In genomic region chr10:131094406-131095108, GRCh38 we compare ENCODE assay signal across 11 cellular contexts.
DNase-seq lines count a peak whose midpoint lies in the region; ATAC-seq, FAIRE-seq and TF ChIP-seq lines count a peak whose summit lies in the region.
"Had no signal": no experiment of that assay in that cellular context is flagged by ENCODE, and none has a peak within 500 bp of the region (broad histone marks: within the 10 kb centered on the region; RNA-seq: fewer than 3 reads in every experiment).

No MANE protein-coding gene starts in this region.

- H2BK15ac ChIP-seq in IMR-90 (ENCODE audit: low read depth, low read length) = no peak overlapping the region

- H3K36me3 ChIP-seq in BLaER1 (peaks cover 10% of the 10 kb centered on the region; the same call in 1 of the 2 replicates), IMR-90 (ENCODE audit: control insufficient read depth, insufficient read depth, low read length) (no peaks in the 10 kb centered on the region), K562 (ENCODE audit: control insufficient read depth, insufficient read depth, low read length) (no peaks in the 10 kb centered on the region), lung (ENCODE audit: control insufficient read depth in 2 of 2, insufficient read depth in 2 of 2, low read length in 2 of 2) (no peaks in the 10 kb centered on the region)

- no peak overlapping the region for H3K4me3 ChIP-seq in BLaER1
- H3K4me3 ChIP-seq in IMR-90 (ENCODE audit: insufficient read depth, low read depth, low read length) = no peak overlapping the region
- no peak overlapping the region for H3K4me3 ChIP-seq in K562
- no peak overlapping the region for H3K4me3 ChIP-seq in lung

- H3K14ac ChIP-seq in IMR-90 (replicated peaks; ENCODE audit: low read depth, low read length) = no peak overlapping the region

- H3K18ac ChIP-seq in IMR-90 (ENCODE audit: low read depth, low read length) = no peak overlapping the region

- H2AK5ac ChIP-seq in IMR-90 (ENCODE audit: low read depth, low read length) = no peak overlapping the region

- H3K79me2 ChIP-seq in K562 (ENCODE audit: control insufficient read depth, insufficient read depth, low read length) = no peaks in the 10 kb centered on the region

- H4K91ac ChIP-seq in IMR-90 (ENCODE audit: insufficient read depth, low read depth, low read length) = no peak overlapping the region

- no peak overlapping the region for H2AK9ac ChIP-seq in IMR-90 (replicated peaks; ENCODE audit: low read depth, low read length, poor library complexity)

- no peak overlapping the region for H3K23ac ChIP-seq in IMR-90 (ENCODE audit: low read depth, low read length)

- H2BK120ac ChIP-seq in IMR-90 (ENCODE audit: low read depth, low read length) = no peak overlapping the region

- 12% methylated on average over 5 of the region's 16 CpGs; no CpG with 5 or more reads in 1 of the 2 experiments for WGBS in IMR-90 (ENCODE audit: extremely low coverage in 2 of 2, insufficient read length in 1 of 2), 2 experiments
- WGBS in K562 (ENCODE audit: insufficient coverage, low coverage, missing lambda C conversion rate) = 7% methylated on average over 3 of the region's 16 CpGs
- 32 to 39% methylated on average over 16 of the region's 16 CpGs for WGBS in lung, 2 donors

- DNase-seq in IMR-90 (no peak), K562 (ENCODE audit: extremely low read depth in 1 of 4, low spot score in 3 of 4) (no peak), lung (ENCODE audit: low spot score) (no peak), UCSD-AML1 (lab: John Stamatoyannopoulos, UW; ENCODE audit: unreplicated experiment) (no peak), NCI-H187 treated with DMSO at 0.1 percent for 48 hours (lab: John Stamatoyannopoulos, UW) (no peak)
- DNase-seq in effector memory CD8-positive, alpha-beta T cell = no peak
- DNase-seq: activated CD4-positive, CD25-positive, alpha-beta regulatory T cell had no signal

- H3K9ac ChIP-seq in BLaER1 (no peak overlapping the region), IMR-90 (ENCODE audit: low read depth, low read length) (no peak overlapping the region), K562 (ENCODE audit: insufficient read depth in 1 of 2, low read depth in 2 of 2, low read length in 2 of 2) (no peak overlapping the region)

- H3K4ac ChIP-seq in IMR-90 (ENCODE audit: low read depth, low read length) = no peak overlapping the region

- no TSS peak for BruUV-seq in IMR-90 (replicated peaks; lab: Mats Ljungman, UMichigan)
- no TSS peak for BruUV-seq in K562 (replicated peaks; lab: Mats Ljungman, UMichigan)

- TF ChIP-seq POLR2A in IMR-90 (IDR thresholded peaks at IDR 0.05; ENCODE audit: low read depth, low read length) (no peak), K562 (conservative IDR thresholded peaks at IDR 0.05) (no peak)

- H3K4me2 ChIP-seq in BLaER1 (peak overlapping the region; percentile 43), IMR-90 (ENCODE audit: low read depth, low read length) (no peak overlapping the region), K562 (ENCODE audit: insufficient read depth, low read length) (no peak overlapping the region)

- CTCF ChIA-PET in IMR-90 (lab: Yijun Ruan, JAX) (no interaction called here), K562 (lab: Yijun Ruan, JAX; ENCODE audit: low intra/inter-chr PET ratio) (no interaction called here)

- TF ChIP-seq EP300 in K562 (IDR thresholded peaks at IDR 0.05; ENCODE audit: low read length) = no peak

- H3K4me1 ChIP-seq in BLaER1 (peaks cover 50% of the 10 kb centered on the region), IMR-90 (ENCODE audit: control insufficient read depth, insufficient read depth, low read length) (no peaks in the 10 kb centered on the region), K562 (replicated peaks in 1 of 2; ENCODE audit: control insufficient read depth in 2 of 2, insufficient read depth in 2 of 2, low read length in 2 of 2) (no peaks in the 10 kb centered on the region), lung (ENCODE audit: control insufficient read depth in 2 of 2, insufficient read depth in 2 of 2, low read length in 2 of 2) (no peaks in the 10 kb centered on the region)

- H3K27me3 Mint-ChIP-seq in effector memory CD8-positive, alpha-beta T cell = no peaks in the 10 kb centered on the region
- H3K27me3 Mint-ChIP-seq: B cell had no signal

- FAIRE-seq in K562 (lab: Jason Lieb, UNC) = peak; percentile 40
- FAIRE-seq: GM12891 had no signal

- intact Hi-C loops in IMR-90 (cut with micrococcal nuclease) (no loop called here), K562 (cut with micrococcal nuclease) (no loop called here)

- no peak overlapping the region for H2AFZ ChIP-seq in IMR-90 (replicated peaks; ENCODE audit: low read length, poor library complexity)
- no peak overlapping the region for H2AFZ ChIP-seq in K562 (ENCODE audit: low read depth, low read length)

- dilution Hi-C loops in IMR-90 (cut with HindIII; ENCODE audit: low sequenced_read_pairs, unreplicated experiment) = no loop called here

- no peaks in the 10 kb centered on the region for H3K36me3 Mint-ChIP-seq in effector memory CD8-positive, alpha-beta T cell (ENCODE audit: insufficient read depth)

- no peaks in the 10 kb centered on the region for H3K9me3 ChIP-seq in BLaER1
- H3K9me3 ChIP-seq in IMR-90 (ENCODE audit: control insufficient read depth, insufficient read depth, low read length) = peaks cover 38% of the 10 kb centered on the region
- H3K9me3 ChIP-seq in K562 (replicated peaks; ENCODE audit: control insufficient read depth, insufficient read depth, low read depth, low read length) = no peaks in the 10 kb centered on the region
- H3K9me3 ChIP-seq in lung (ENCODE audit: control insufficient read depth in 2 of 2, insufficient read depth in 1 of 2, low read length in 1 of 2) = no peaks in the 10 kb centered on the region

- no peak overlapping the region for H3K56ac ChIP-seq in IMR-90 (ENCODE audit: extremely low read depth, insufficient read depth, low read length)

- no peak for TF ChIP-seq RAD21 in IMR-90 (IDR thresholded peaks at IDR 0.05; ENCODE audit: low read length)
- TF ChIP-seq RAD21 in K562 (CRISPR knock-in tag; conservative IDR thresholded peaks at IDR 0.05 in 1 of 2, IDR thresholded peaks at IDR 0.05 in 1 of 2) = no peak

- in situ Hi-C loops in IMR-90 (cut with MboI; ENCODE audit: low sequenced_read_pairs) (no loop called here), K562 (cut with MboI) (no loop called here)

- H4K5ac ChIP-seq in IMR-90 (ENCODE audit: low read depth, low read length) = no peak overlapping the region

- H3K27ac ChIP-seq in BLaER1 (peak overlapping the region; percentile 64), IMR-90 (ENCODE audit: insufficient read depth, low read length) (no peak overlapping the region), K562 (ENCODE audit: extremely low read depth, low read depth, low read length) (no peak overlapping the region), lung (ENCODE audit: low read depth in 1 of 2, low read length in 1 of 2) (no peak overlapping the region)

- no peaks in the 10 kb centered on the region for H4K20me1 ChIP-seq in BLaER1
- H4K20me1 ChIP-seq in IMR-90 (ENCODE audit: insufficient read depth, low read length) = no peaks in the 10 kb centered on the region
- H4K20me1 ChIP-seq in K562 (replicated peaks; ENCODE audit: control insufficient read depth, insufficient read depth, low read length) = no peaks in the 10 kb centered on the region

- H3K9me3 Mint-ChIP-seq in effector memory CD8-positive, alpha-beta T cell = no peaks in the 10 kb centered on the region

- H3K4me1 Mint-ChIP-seq in effector memory CD8-positive, alpha-beta T cell (ENCODE audit: low read depth in 2 of 2) = no peaks in the 10 kb centered on the region
- H3K4me1 Mint-ChIP-seq: B cell had no signal

- H3K4me3 Mint-ChIP-seq in effector memory CD8-positive, alpha-beta T cell = no peak overlapping the region
- H3K4me3 Mint-ChIP-seq: B cell had no signal

- no peaks in the 10 kb centered on the region for H3K9me1 ChIP-seq in IMR-90 (ENCODE audit: insufficient read depth, low read length)
- H3K9me1 ChIP-seq in K562 (ENCODE audit: control insufficient read depth, insufficient read depth, low read length) = no peaks in the 10 kb centered on the region

- TF ChIP-seq CTCF in IMR-90 (conservative IDR thresholded peaks at IDR 0.05; ENCODE audit: low read depth, low read length) (no peak), K562 (IDR thresholded peaks at IDR 0.05 in 2 of 3, conservative IDR thresholded peaks at IDR 0.05 in 1 of 3; ENCODE audit: insufficient read depth in 2 of 3, low read depth in 1 of 3, low read length in 3 of 3) (no peak), lung (IDR thresholded peaks at IDR 0.05; ENCODE audit: control extremely low read depth, extremely low read depth) (no peak)

- H4K8ac ChIP-seq in IMR-90 (ENCODE audit: low read depth in 2 of 2, low read length in 2 of 2) = no peak overlapping the region

- H2BK5ac ChIP-seq in IMR-90 (ENCODE audit: low read depth, low read length, poor library complexity, severe bottlenecking) = no peak overlapping the region

- no peak overlapping the region for H2BK20ac ChIP-seq in IMR-90 (ENCODE audit: low read depth, low read length)

- POLR2A ChIA-PET in IMR-90 (lab: Charles Lee; ENCODE audit: unreplicated experiment) (no interaction called here), K562 (lab: Yijun Ruan, JAX) (no interaction called here)

- no peak overlapping the region for H3K27ac Mint-ChIP-seq in effector memory CD8-positive, alpha-beta T cell
- H3K27ac Mint-ChIP-seq: B cell had no signal

- ATAC-seq in IMR-90 (ENCODE audit: low read depth) (peak; percentile 54; the same call in 1 of the 2 replicates), K562 (peak; percentile 33; the same call in 1 of the 3 replicates), lung (ENCODE audit: insufficient read depth, low FRiP score) (peak; percentile 70), GM19395 (IDR thresholded peaks at IDR 0.05; ENCODE audit: unreplicated experiment) (no peak)
- no peak for ATAC-seq in effector memory CD8-positive, alpha-beta T cell (replicated peaks)

- no peaks in the 10 kb centered on the region for H3K27me3 ChIP-seq in BLaER1
- H3K27me3 ChIP-seq in IMR-90 (ENCODE audit: control insufficient read depth, insufficient read depth, low read length) = no peaks in the 10 kb centered on the region
- peaks cover 0 to 29% of the 10 kb centered on the region in 2 experiments; a peak in 3 of 5 replicates for H3K27me3 ChIP-seq in K562 (ENCODE audit: control insufficient read depth in 2 of 2, insufficient read depth in 2 of 2, low read length in 2 of 2)
- no peaks in the 10 kb centered on the region for H3K27me3 ChIP-seq in lung (ENCODE audit: control insufficient read depth, insufficient read depth)

- no peaks in the 10 kb centered on the region for H3K79me1 ChIP-seq in IMR-90 (ENCODE audit: low read depth in 1 of 2, low read length in 2 of 2)

TF ChIP-seq in IMR-90, 13 proteins besides CTCF, POLR2A, EP300 and RAD21 (continues in another document):
- no peak for TF ChIP-seq SMC3 (IDR thresholded peaks at IDR 0.05; ENCODE audit: low read depth, low read length)
- no peak for TF ChIP-seq MXI1 (IDR thresholded peaks at IDR 0.05; ENCODE audit: borderline replicate concordance, low read depth, low read length)
- TF ChIP-seq RFX5 (IDR thresholded peaks at IDR 0.05; ENCODE audit: low read depth, low read length) = no peak

Comparison
In these comparisons a context has a peak if more than half of its experiments do, and no peak if none do; other contexts are left out.
1. ATAC-seq: peak in IMR-90 (single experiment), K562 (single experiment) and lung (single experiment); none in effector memory CD8-positive, alpha-beta T cell (single experiment) and GM19395 (single experiment).